ENCODE assay signal across 1 cellular context in the genomic region with DNA sequence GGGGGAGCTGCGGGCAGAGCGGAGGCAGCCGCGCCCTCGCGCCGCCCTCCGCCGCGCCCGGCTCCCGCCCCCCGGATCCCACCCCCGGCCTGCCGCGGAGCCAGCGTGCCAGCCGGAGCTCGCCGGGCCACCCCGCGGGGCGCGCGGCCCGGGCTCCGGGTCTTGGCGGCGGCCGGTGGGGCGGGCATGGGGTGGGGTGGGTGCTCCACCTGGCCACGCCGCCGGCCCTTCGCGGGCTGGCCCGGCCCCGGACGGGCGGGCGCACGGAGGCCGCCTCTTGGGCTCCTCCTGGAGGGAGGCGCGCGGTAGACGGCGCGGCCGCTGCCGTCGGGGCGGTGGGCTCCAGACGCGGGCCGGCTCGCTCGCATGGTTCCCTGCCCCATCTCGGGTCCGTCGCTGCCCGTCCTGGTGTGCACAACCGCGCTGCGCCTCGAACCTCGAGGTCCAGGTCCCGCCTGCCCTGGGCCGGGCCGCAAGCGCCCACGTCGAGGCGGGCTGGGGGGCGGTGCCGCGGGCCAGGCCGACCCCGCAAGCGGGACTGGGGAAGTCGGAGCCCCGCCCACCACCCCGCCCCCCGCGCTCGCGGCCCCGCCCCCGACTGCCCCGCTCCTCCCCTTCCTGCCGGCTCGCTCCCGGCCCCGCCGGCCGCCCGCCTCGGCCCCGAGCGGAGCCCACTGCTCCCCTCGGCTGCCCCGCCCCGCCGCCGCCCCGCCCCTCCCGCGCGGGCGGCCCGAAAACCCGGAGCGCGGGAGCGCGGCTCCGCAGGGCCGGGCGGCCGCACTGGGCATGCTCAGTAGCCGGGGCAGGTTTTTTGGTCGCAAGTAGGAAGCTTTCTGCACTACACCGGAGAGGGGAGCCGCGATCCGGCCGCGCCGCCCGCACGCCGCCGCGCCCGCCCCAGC.
A peak's percentile ranks its signal among the peaks of the same experiment; 100 is the strongest.
TF ChIP-seq lines count a peak whose summit lies in the region.

Gene CDYL, plus strand, starts transcription at position 814 of the 902 bp plus-strand sequence. CDS start 380 bp downstream, outside the sequence.

TF ChIP-seq in HepG2, 621 proteins besides CTCF, POLR2A, EP300 and RAD21 (continued from another document and continues in another):
- TF ChIP-seq, protein P1, sequence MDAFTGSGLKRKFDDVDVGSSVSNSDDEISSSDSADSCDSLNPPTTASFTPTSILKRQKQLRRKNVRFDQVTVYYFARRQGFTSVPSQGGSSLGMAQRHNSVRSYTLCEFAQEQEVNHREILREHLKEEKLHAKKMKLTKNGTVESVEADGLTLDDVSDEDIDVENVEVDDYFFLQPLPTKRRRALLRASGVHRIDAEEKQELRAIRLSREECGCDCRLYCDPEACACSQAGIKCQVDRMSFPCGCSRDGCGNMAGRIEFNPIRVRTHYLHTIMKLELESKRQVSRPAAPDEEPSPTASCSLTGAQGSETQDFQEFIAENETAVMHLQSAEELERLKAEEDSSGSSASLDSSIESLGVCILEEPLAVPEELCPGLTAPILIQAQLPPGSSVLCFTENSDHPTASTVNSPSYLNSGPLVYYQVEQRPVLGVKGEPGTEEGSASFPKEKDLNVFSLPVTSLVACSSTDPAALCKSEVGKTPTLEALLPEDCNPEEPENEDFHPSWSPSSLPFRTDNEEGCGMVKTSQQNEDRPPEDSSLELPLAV (CRISPR knock-in tag; conservative IDR thresholded peaks at IDR 0.05; ENCODE audit: low read depth) = peak; percentile 58; the same call in 1 of the 2 replicates
- TF ChIP-seq ISX (CRISPR knock-in tag; conservative IDR thresholded peaks at IDR 0.05) (no peak), MXD4 (CRISPR knock-in tag; IDR thresholded peaks at IDR 0.05) (no peak), SMAD9 (CRISPR knock-in tag; IDR thresholded peaks at IDR 0.05) (no peak), MIER2 (CRISPR knock-in tag; IDR thresholded peaks at IDR 0.05) (no peak), ATF5 (CRISPR knock-in tag; IDR thresholded peaks at IDR 0.05; ENCODE audit: low read depth) (no peak; the same call in 1 of the 2 replicates), ZNF44 (CRISPR knock-in tag; IDR thresholded peaks at IDR 0.05) (no peak), SNAPC5 (CRISPR knock-in tag; IDR thresholded peaks at IDR 0.05; ENCODE audit: borderline replicate concordance) (no peak), KDM1A (CRISPR knock-in tag; IDR thresholded peaks at IDR 0.05) (peak; percentile 91; the same call in 1 of the 2 replicates), POLR2AphosphoS2 (IDR thresholded peaks at IDR 0.05; ENCODE audit: low read depth, low read length) (no peak), HDAC1 (CRISPR knock-in tag; IDR thresholded peaks at IDR 0.05) (peak; percentile 26; the same call in 1 of the 2 replicates), KLF16 (CRISPR knock-in tag; IDR thresholded peaks at IDR 0.05) (no peak; a peak in 1 of 4 replicates), ELF1 (CRISPR knock-in tag; IDR thresholded peaks at IDR 0.05) (no peak), MAX (IDR thresholded peaks at IDR 0.05) (peak; percentile 82), ETV6 (CRISPR knock-in tag; conservative IDR thresholded peaks at IDR 0.05) (peak; percentile 58; the same call in 1 of the 2 replicates), ZNF12 (CRISPR knock-in tag; IDR thresholded peaks at IDR 0.05) (no peak), LRRFIP1 (CRISPR knock-in tag; conservative IDR thresholded peaks at IDR 0.05) (no peak), FOXP4 (CRISPR knock-in tag; IDR thresholded peaks at IDR 0.05) (no peak), ZNF780A (CRISPR knock-in tag; IDR thresholded peaks at IDR 0.05) (no peak), NR2F2 (IDR thresholded peaks at IDR 0.05; ENCODE audit: borderline replicate concordance, low read depth) (no peak), NFKB2 (CRISPR knock-in tag; IDR thresholded peaks at IDR 0.05; ENCODE audit: borderline replicate concordance) (no peak), ZNF232 (CRISPR knock-in tag; IDR thresholded peaks at IDR 0.05; ENCODE audit: borderline replicate concordance) (no peak), PTBP1 (IDR thresholded peaks at IDR 0.05; ENCODE audit: low read depth, low read length, poor library complexity, severe bottlenecking) (no peak), ZMYM2 (CRISPR knock-in tag; IDR thresholded peaks at IDR 0.05) (peak; percentile 96), MTA1 (CRISPR knock-in tag; IDR thresholded peaks at IDR 0.05; ENCODE audit: borderline replicate concordance) (no peak), CBX5 (CRISPR knock-in tag; IDR thresholded peaks at IDR 0.05; ENCODE audit: borderline replicate concordance) (no peak), TEAD3 (CRISPR knock-in tag; optimal IDR thresholded peaks at IDR 0.05; ENCODE audit: borderline replicate concordance) (no peak), LBX2 (CRISPR knock-in tag; IDR thresholded peaks at IDR 0.05; ENCODE audit: borderline replicate concordance) (no peak), RBM22 (optimal IDR thresholded peaks at IDR 0.05; ENCODE audit: low read length) (peak; percentile 68), ZMYM3 (CRISPR knock-in tag; IDR thresholded peaks at IDR 0.05) (no peak; the same call in 1 of the 2 replicates), JARID2 (CRISPR knock-in tag; IDR thresholded peaks at IDR 0.05; ENCODE audit: insufficient replicate concordance) (no peak), STAG1 (CRISPR knock-in tag; IDR thresholded peaks at IDR 0.05) (0 out of 2 replicates have a peak, but pooled peaks have one; percentile 9), NRL (CRISPR knock-in tag; IDR thresholded peaks at IDR 0.05; ENCODE audit: borderline replicate concordance) (no peak), ZNF720 (CRISPR knock-in tag; IDR thresholded peaks at IDR 0.05) (no peak)
- TF ChIP-seq, protein P2, sequence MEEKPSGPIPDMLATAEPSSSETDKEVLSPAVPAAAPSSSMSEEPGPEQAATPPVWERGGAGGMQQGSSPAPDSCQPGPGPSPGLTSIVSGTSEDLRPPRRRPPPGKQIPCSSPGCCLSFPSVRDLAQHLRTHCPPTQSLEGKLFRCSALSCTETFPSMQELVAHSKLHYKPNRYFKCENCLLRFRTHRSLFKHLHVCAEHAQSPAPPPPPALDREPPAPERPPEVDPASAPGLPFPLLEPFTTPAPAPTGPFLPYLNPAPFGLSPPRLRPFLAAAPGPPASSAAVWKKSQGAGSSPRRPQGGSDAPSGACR (CRISPR knock-in tag; IDR thresholded peaks at IDR 0.05) = 0 out of 2 replicates have a peak, but pooled peaks have one; percentile 46
- TF ChIP-seq, protein P3, sequence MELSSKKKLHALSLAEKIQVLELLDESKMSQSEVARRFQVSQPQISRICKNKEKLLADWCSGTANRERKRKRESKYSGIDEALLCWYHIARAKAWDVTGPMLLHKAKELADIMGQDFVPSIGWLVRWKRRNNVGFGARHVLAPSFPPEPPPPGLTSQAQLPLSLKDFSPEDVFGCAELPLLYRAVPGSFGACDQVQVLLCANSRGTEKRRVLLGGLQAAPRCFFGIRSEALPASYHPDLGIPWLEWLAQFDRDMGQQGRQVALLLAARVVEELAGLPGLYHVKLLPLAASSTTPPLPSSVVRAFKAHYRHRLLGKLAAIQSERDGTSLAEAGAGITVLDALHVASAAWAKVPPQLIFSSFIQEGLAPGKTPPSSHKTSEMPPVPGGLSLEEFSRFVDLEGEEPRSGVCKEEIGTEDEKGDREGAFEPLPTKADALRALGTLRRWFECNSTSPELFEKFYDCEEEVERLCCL (CRISPR knock-in tag; IDR thresholded peaks at IDR 0.05; ENCODE audit: borderline replicate concordance) = no peak
- TF ChIP-seq, protein P4, sequence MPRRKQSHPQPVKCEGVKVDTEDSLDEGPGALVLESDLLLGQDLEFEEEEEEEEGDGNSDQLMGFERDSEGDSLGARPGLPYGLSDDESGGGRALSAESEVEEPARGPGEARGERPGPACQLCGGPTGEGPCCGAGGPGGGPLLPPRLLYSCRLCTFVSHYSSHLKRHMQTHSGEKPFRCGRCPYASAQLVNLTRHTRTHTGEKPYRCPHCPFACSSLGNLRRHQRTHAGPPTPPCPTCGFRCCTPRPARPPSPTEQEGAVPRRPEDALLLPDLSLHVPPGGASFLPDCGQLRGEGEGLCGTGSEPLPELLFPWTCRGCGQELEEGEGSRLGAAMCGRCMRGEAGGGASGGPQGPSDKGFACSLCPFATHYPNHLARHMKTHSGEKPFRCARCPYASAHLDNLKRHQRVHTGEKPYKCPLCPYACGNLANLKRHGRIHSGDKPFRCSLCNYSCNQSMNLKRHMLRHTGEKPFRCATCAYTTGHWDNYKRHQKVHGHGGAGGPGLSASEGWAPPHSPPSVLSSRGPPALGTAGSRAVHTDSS (CRISPR knock-in tag; conservative IDR thresholded peaks at IDR 0.05) = no peak
- TF ChIP-seq, protein P5, sequence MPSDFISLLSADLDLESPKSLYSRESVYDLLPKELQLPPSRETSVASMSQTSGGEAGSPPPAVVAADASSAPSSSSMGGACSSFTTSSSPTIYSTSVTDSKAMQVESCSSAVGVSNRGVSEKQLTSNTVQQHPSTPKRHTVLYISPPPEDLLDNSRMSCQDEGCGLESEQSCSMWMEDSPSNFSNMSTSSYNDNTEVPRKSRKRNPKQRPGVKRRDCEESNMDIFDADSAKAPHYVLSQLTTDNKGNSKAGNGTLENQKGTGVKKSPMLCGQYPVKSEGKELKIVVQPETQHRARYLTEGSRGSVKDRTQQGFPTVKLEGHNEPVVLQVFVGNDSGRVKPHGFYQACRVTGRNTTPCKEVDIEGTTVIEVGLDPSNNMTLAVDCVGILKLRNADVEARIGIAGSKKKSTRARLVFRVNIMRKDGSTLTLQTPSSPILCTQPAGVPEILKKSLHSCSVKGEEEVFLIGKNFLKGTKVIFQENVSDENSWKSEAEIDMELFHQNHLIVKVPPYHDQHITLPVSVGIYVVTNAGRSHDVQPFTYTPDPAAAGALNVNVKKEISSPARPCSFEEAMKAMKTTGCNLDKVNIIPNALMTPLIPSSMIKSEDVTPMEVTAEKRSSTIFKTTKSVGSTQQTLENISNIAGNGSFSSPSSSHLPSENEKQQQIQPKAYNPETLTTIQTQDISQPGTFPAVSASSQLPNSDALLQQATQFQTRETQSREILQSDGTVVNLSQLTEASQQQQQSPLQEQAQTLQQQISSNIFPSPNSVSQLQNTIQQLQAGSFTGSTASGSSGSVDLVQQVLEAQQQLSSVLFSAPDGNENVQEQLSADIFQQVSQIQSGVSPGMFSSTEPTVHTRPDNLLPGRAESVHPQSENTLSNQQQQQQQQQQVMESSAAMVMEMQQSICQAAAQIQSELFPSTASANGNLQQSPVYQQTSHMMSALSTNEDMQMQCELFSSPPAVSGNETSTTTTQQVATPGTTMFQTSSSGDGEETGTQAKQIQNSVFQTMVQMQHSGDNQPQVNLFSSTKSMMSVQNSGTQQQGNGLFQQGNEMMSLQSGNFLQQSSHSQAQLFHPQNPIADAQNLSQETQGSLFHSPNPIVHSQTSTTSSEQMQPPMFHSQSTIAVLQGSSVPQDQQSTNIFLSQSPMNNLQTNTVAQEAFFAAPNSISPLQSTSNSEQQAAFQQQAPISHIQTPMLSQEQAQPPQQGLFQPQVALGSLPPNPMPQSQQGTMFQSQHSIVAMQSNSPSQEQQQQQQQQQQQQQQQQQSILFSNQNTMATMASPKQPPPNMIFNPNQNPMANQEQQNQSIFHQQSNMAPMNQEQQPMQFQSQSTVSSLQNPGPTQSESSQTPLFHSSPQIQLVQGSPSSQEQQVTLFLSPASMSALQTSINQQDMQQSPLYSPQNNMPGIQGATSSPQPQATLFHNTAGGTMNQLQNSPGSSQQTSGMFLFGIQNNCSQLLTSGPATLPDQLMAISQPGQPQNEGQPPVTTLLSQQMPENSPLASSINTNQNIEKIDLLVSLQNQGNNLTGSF (CRISPR knock-in tag; IDR thresholded peaks at IDR 0.05) = peak; percentile 20; the same call in 1 of the 2 replicates
- TF ChIP-seq, protein P6, sequence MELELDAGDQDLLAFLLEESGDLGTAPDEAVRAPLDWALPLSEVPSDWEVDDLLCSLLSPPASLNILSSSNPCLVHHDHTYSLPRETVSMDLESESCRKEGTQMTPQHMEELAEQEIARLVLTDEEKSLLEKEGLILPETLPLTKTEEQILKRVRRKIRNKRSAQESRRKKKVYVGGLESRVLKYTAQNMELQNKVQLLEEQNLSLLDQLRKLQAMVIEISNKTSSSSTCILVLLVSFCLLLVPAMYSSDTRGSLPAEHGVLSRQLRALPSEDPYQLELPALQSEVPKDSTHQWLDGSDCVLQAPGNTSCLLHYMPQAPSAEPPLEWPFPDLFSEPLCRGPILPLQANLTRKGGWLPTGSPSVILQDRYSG (CRISPR knock-in tag; IDR thresholded peaks at IDR 0.05) = no peak
